In genomic region chr3:2133191-2133590, GRCh38 we compare ENCODE assay signal across 10 cellular contexts. TPM values are rescaled to one million over a fixed set of nuclear protein-coding genes. Genes with fewer than 3 reads are reported as not detected.
"Had no signal": no experiment of that assay in that cellular context is flagged by ENCODE, and none has a peak within 500 bp of the region (broad histone marks: within the 10 kb centered on the region; RNA-seq: fewer than 3 reads in every experiment).

No MANE protein-coding gene starts in this region.

- H3K4me1 ChIP-seq: HAP-1 had no signal

- H2AFZ ChIP-seq: GM23248 had no signal

- H3K9me3 ChIP-seq: HAP-1 had no signal

- H3K9ac ChIP-seq: GM23248 had no signal

- H3K27ac ChIP-seq: GM23248, HL-60 had no signal

- ATAC-seq: HCT116, HepG2 had no signal

- H3K36me3 ChIP-seq: HAP-1 had no signal

- DNase-seq: GM23248, GOT3, H7, HFFc6 had no signal

- H3K4me3 ChIP-seq: GM23248, HAP-1 had no signal

RNA-seq across cellular contexts. Expression of gene CNTN4, which starts 34.5 kb away (rescaled TPM):
- total RNA-seq: GM23248, HFFc6, HT1080 had no signal
- polyA plus RNA-seq: GM23248, IgD-negative memory B cell had no signal
